ENCODE assay signal across 9 cellular contexts in genomic region chr5:136062563-136063274, GRCh38. TPM values are rescaled to one million over a fixed set of nuclear protein-coding genes. Genes with fewer than 3 reads are reported as not detected.
DNase-seq lines count a peak whose midpoint lies in the region; ATAC-seq, FAIRE-seq and TF ChIP-seq lines count a peak whose summit lies in the region.
"Had no signal": no experiment of that assay in that cellular context is flagged by ENCODE, and none has a peak within 500 bp of the region (broad histone marks: within the 10 kb centered on the region; RNA-seq: fewer than 3 reads in every experiment).

No MANE protein-coding gene starts in this region.

- POLR2A ChIA-PET in PC-3 (lab: Charles Lee; ENCODE audit: unreplicated experiment): no interaction called here

- H3K9me2 ChIP-seq in PC-3 (replicated peaks; ENCODE audit: low read length): no peaks in the 10 kb centered on the region

- H3K4me1 ChIP-seq in PC-3 (ENCODE audit: insufficient read depth, low read length): peaks cover 14% of the 10 kb centered on the region
- H3K4me1 ChIP-seq in gastrocnemius medialis: peaks cover 4 to 17% of the 10 kb centered on the region in 2 donors

- no peak for TF ChIP-seq POLR2A in gastrocnemius medialis (IDR thresholded peaks at IDR 0.05)

- H3K4me2 ChIP-seq in PC-3 (ENCODE audit: low read length): no peak overlapping the region

- no peaks in the 10 kb centered on the region for H4K20me1 ChIP-seq in PC-3 (ENCODE audit: low read length)

- H3K79me2 ChIP-seq in PC-3 (ENCODE audit: low read length): no peaks in the 10 kb centered on the region

- intact Hi-C loops in PC-3 (cut with micrococcal nuclease) (loop anchor here (1.0 to 10.0 kb wide), 3 partner anchors 117 to 498 kb away; no protein-coding TSS in a partner anchor), gastrocnemius medialis (cut with DNase I; ENCODE audit: low total_unique reads) (loop anchor here (1.0 to 5.0 kb wide), 2 partner anchors 117 to 175 kb away; no protein-coding TSS in a partner anchor)

- H3F3A ChIP-seq in PC-3 (ENCODE audit: low read length, unreplicated experiment): peaks cover 3% of the 10 kb centered on the region

- in situ Hi-C loops in gastrocnemius medialis (cut with MboI; ENCODE audit: low sequenced_read_pairs in 4 of 4): no loop called here

- BruUV-seq in PC-3 (replicated peaks; lab: Mats Ljungman, UMichigan): no TSS peak

- no peak overlapping the region for H2AFZ ChIP-seq in PC-3 (ENCODE audit: low read length)

- H3K9me3 ChIP-seq in PC-3 (ENCODE audit: low read length): no peaks in the 10 kb centered on the region
- H3K9me3 ChIP-seq in gastrocnemius medialis: no peaks in the 10 kb centered on the region

- CTCF ChIA-PET in PC-3 (lab: Charles Lee): no interaction called here

- H3K9ac ChIP-seq in PC-3 (ENCODE audit: low read length): no peak overlapping the region

- TF ChIP-seq CTCF in D721Med (IDR thresholded peaks at IDR 0.05; ENCODE audit: insufficient read depth, missing control alignments) (peak; percentile 57), PC-3 (conservative IDR thresholded peaks at IDR 0.05; ENCODE audit: low read depth, low read length) (peak; percentile 78), gastrocnemius medialis (IDR thresholded peaks at IDR 0.05 in 4 of 5, conservative IDR thresholded peaks at IDR 0.05 in 1 of 5) (peak; percentile 18 to 57 (median 49))

- H3K4me3 ChIP-seq in PC-3 (ENCODE audit: low read length) (no peak overlapping the region), gastrocnemius medialis (no peak overlapping the region)
- H3K4me3 ChIP-seq: skin epidermis had no signal

- H3K36me3 ChIP-seq in PC-3 (ENCODE audit: low read depth, low read length) (no peaks in the 10 kb centered on the region), gastrocnemius medialis (no peaks in the 10 kb centered on the region)

- DNase-seq in D721Med (ENCODE audit: insufficient read length, low spot score): no peak
- DNase-seq in PC-3: peak; percentile 74
- DNase-seq in gastrocnemius medialis: no peak
- DNase-seq in HK-2 (ENCODE audit: unreplicated experiment): no peak
- DNase-seq in globus pallidus (ENCODE audit: low spot score): no peak

- H3K27ac ChIP-seq in PC-3 (ENCODE audit: low read length) (no peak overlapping the region), gastrocnemius medialis (no peak overlapping the region)

- peak; percentile 87 for ATAC-seq in GM18867 (IDR thresholded peaks at IDR 0.05; ENCODE audit: unreplicated experiment)
- peak; percentile 84 for ATAC-seq in HG03159 (IDR thresholded peaks at IDR 0.05; ENCODE audit: unreplicated experiment)
- ATAC-seq in PC-3: peak; percentile 67
- ATAC-seq in esophagus mucosa: peak; percentile 79
- ATAC-seq in gastrocnemius medialis: no peak

- no peaks in the 10 kb centered on the region for H3K27me3 ChIP-seq in PC-3 (ENCODE audit: low read length)
- H3K27me3 ChIP-seq in gastrocnemius medialis: no peaks in the 10 kb centered on the region

- no peak for FAIRE-seq in D721Med (lab: Jason Lieb, UNC)

RNA-seq across cellular contexts. Expression of gene TGFBI, which starts 33.9 kb away (rescaled TPM):
- total RNA-seq in PC-3 (2014; rRNA removed): 4.5 and 4.8 TPM in 2 replicates
- 13.4 TPM for total RNA-seq in esophagus mucosa
- total RNA-seq in gastrocnemius medialis: 10 to 100 TPM; 38.4 to 48.0 (median 40.0) TPM

Comparison
In these comparisons a context has a peak if more than half of its experiments do, and no peak if none do; other contexts are left out.
1. ATAC-seq: peak in GM18867 (single experiment), HG03159 (single experiment), PC-3 (single experiment) and esophagus mucosa (single experiment); none in gastrocnemius medialis (0 of 2).
2. Peak in every context shown above with its lines, with median percentiles within 50 percentile points of each other: CTCF ChIP-seq.